20 cellular contexts compared by ENCODE assay signal in the genomic region with DNA sequence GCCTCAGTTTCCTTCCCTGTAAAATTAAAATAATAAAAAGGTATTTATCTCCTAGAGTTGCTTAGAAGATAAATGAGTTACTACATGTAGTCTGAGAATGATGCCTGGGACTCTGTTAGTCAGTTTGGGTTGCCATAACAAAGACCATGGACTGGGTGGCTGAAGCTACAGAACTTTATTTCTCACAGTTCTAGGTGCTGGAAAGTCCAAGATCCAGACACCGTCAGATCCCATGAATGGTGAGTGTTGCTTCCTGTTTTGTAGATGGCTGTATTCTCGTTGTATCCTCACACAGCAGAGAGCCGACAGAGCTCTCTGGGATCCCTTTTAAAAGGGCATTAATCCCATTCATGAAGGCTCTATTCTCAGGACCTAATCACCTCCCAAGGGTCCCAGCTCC.
"Had no signal": no experiment of that assay in that cellular context is flagged by ENCODE, and none has a peak within 500 bp of the region (broad histone marks: within the 10 kb centered on the region; RNA-seq: fewer than 3 reads in every experiment).

No MANE protein-coding gene starts in this region.

- H3K27me3 ChIP-seq: brain microvascular endothelial cell, ovary, stomach had no signal

- H3K27ac Mint-ChIP-seq: endodermal cell, memory B cell, type B pancreatic cell had no signal

- H3K27me3 Mint-ChIP-seq: activated CD8-positive, alpha-beta memory T cell treated with anti-CD3 and anti-CD28 coated beads, Interleukin-2, amount 10 ng/mL, durations not matched to agents 7 days and 5 days; memory B cell; type B pancreatic cell had no signal

- DNase-seq: activated CD4-positive, alpha-beta T cell treated with anti-CD3 and anti-CD28 coated beads, Interleukin-2, amount 50 U/mL, for 48 hours; activated CD4-positive, CD25-positive, alpha-beta regulatory T cell treated with anti-CD3 and anti-CD28 coated beads, Interleukin-2, amount 50 U/mL, for 72 hours; activated naive CD4-positive, alpha-beta T cell; aorta; brain microvascular endothelial cell; endodermal cell; erythroblast; foreskin melanocyte; glutamatergic neuron; ovary; psoas muscle; right cardiac atrium; stimulated activated CD4-positive, alpha-beta T cell treated with anti-CD3 and anti-CD28 coated beads, Interleukin-15, amount 100 ng/mL, for 24 hours; stimulated activated CD4-positive, alpha-beta T cell treated with anti-CD3 and anti-CD28 coated beads, Interleukin-4, amount 100 ng/mL, for 1 hour; stomach had no signal

- H3K27ac ChIP-seq: brain microvascular endothelial cell, ovary, psoas muscle, stomach, VCaP had no signal

- H3K4me3 Mint-ChIP-seq: activated CD8-positive, alpha-beta memory T cell treated with anti-CD3 and anti-CD28 coated beads, Interleukin-2, amount 10 ng/mL, durations not matched to agents 7 days and 5 days; endodermal cell; type B pancreatic cell had no signal

- H3K9me3 ChIP-seq: ovary, psoas muscle, stomach had no signal

- ATAC-seq: left lobe of liver, psoas muscle, right cardiac atrium had no signal

- H3K9me3 Mint-ChIP-seq: endodermal cell, memory B cell, type B pancreatic cell had no signal

- H3K36me3 Mint-ChIP-seq: activated CD8-positive, alpha-beta memory T cell treated with anti-CD3 and anti-CD28 coated beads, Interleukin-2, amount 10 ng/mL, durations not matched to agents 7 days and 5 days; memory B cell; type B pancreatic cell had no signal
